In the genomic region with DNA sequence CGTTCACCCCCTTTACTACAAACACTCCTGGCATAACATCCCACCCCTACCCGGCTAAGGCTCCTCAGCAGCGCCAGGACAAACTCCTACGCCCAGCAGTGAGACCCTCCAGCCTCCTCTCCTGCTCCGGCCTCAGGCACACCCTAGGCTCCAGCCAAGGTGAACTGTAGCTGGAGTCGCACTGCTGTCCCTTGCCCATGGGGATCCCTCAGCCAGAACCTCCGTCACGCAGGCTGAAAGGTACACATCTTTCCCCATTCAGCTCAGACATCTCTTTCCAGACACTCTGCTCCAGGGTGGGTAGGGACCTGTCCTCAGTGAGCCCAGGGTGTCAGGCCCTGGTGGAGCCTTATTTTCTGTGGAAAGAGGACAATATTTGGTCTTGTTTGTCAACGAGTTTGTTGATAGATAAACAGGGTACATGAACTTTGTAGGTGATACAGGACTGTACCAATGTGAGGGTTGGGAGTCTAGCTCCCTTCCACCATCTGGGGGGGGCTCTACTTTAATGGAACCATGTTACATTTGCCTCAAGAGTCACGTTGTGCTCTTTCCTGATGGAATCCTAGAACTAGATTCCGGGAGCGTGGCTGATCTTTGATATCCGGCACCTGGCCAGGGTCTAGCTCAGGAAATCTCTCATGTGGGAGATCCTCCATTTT, we compare ENCODE assay signal across 21 cellular contexts. TPM values are rescaled to one million over a fixed set of nuclear protein-coding genes. Genes with fewer than 3 reads are reported as not detected.
DNase-seq lines count a peak whose midpoint lies in the region; ATAC-seq and TF ChIP-seq lines count a peak whose summit lies in the region.
"Had no signal": no experiment of that assay in that cellular context is flagged by ENCODE, and none has a peak within 500 bp of the region (broad histone marks: within the 10 kb centered on the region; RNA-seq: fewer than 3 reads in every experiment).

No MANE protein-coding gene starts in this region.

- H3K4me1 ChIP-seq in hepatocyte (ENCODE audit: insufficient read depth), result peaks cover 55% of the 10 kb centered on the region
- H3K4me1 ChIP-seq in testis, result peaks cover 5% of the 10 kb centered on the region
- H3K4me1 ChIP-seq in GM23248 (ENCODE audit: insufficient read depth), result 0 out of 2 replicates have a peak, but pooled peaks cover 4% of the 10 kb centered on the region

- CTCF ChIA-PET in activated CD8-positive, alpha-beta T cell treated with anti-CD3 and anti-CD28 coated beads for 36 hours (lab: Charles Lee), result interaction anchor here (1.2 to 1.3 kb wide), 2 partner anchors 27 to 281 kb away, joined by 4 to 5 read pairs; no protein-coding TSS in a partner anchor

- intact Hi-C loops in activated CD8-positive, alpha-beta T cell treated with anti-CD3 and anti-CD28 coated beads for 36 hours (cut with micrococcal nuclease), result no loop called here
- intact Hi-C loops in testis (cut with DNase I; ENCODE audit: low total_unique reads), result no loop called here

- H3F3A ChIP-seq in GM23248 (ENCODE audit: insufficient read depth), result no peaks in the 10 kb centered on the region

- H3K27ac Mint-ChIP-seq in activated CD8-positive, alpha-beta T cell treated with anti-CD3 and anti-CD28 coated beads for 36 hours, result peak overlapping the region; percentile 40
- H3K27ac Mint-ChIP-seq in stimulated activated effector memory CD8-positive, alpha-beta T cell treated with anti-CD3 and anti-CD28 coated beads, Interleukin-12 subunit alpha, Interleukin-12 subunit beta, amount 100 ng/mL, for 72 hours, result peak overlapping the region; percentile 60

- no peaks in the 10 kb centered on the region for H3K79me2 ChIP-seq in hepatocyte
- H3K79me2 ChIP-seq in GM23248 (ENCODE audit: insufficient read depth), result no peaks in the 10 kb centered on the region

- H3K9me3 Mint-ChIP-seq in activated CD8-positive, alpha-beta T cell treated with anti-CD3 and anti-CD28 coated beads for 36 hours, result no peaks in the 10 kb centered on the region
- H3K9me3 Mint-ChIP-seq in stimulated activated effector memory CD8-positive, alpha-beta T cell treated with anti-CD3 and anti-CD28 coated beads, Interleukin-12 subunit alpha, Interleukin-12 subunit beta, amount 100 ng/mL, for 72 hours, result no peaks in the 10 kb centered on the region

- no peak for TF ChIP-seq POLR2A in testis (IDR thresholded peaks at IDR 0.05)

- H3K4me3 Mint-ChIP-seq in activated CD8-positive, alpha-beta T cell treated with anti-CD3 and anti-CD28 coated beads for 36 hours, result no peak overlapping the region
- no peak overlapping the region for H3K4me3 Mint-ChIP-seq in stimulated activated effector memory CD8-positive, alpha-beta T cell treated with anti-CD3 and anti-CD28 coated beads, Interleukin-12 subunit alpha, Interleukin-12 subunit beta, amount 100 ng/mL, for 72 hours

- in situ Hi-C loops in GM23248 (cut with MboI), result no loop called here

- no peaks in the 10 kb centered on the region for H4K20me1 ChIP-seq in hepatocyte (ENCODE audit: insufficient read depth, poor library complexity, severe bottlenecking)
- H4K20me1 ChIP-seq in GM23248 (ENCODE audit: insufficient read depth), result no peaks in the 10 kb centered on the region

- peaks cover 47% of the 10 kb centered on the region for H3K4me1 Mint-ChIP-seq in activated CD8-positive, alpha-beta T cell treated with anti-CD3 and anti-CD28 coated beads for 36 hours (ENCODE audit: low read depth)
- peaks cover 69% of the 10 kb centered on the region for H3K4me1 Mint-ChIP-seq in stimulated activated effector memory CD8-positive, alpha-beta T cell treated with anti-CD3 and anti-CD28 coated beads, Interleukin-12 subunit alpha, Interleukin-12 subunit beta, amount 100 ng/mL, for 72 hours

- 67% methylated on average over 13 of the region's 13 CpGs for WGBS in hepatocyte (ENCODE audit: low lambda C conversion rate, missing lambda C conversion rate)
- 82 to 85% methylated on average over 12 to 13 of the region's 13 CpGs for WGBS in testis, 2 donors
- WGBS in GM23248 (ENCODE audit: low coverage in 1 of 2, low lambda C conversion rate in 2 of 2, missing lambda C conversion rate in 2 of 2), 2 experiments, result 84% methylated on average over 13 of the region's 13 CpGs

- H3K27me3 Mint-ChIP-seq in activated CD8-positive, alpha-beta T cell treated with anti-CD3 and anti-CD28 coated beads for 36 hours, result no peaks in the 10 kb centered on the region

- H3K9me3 ChIP-seq in hepatocyte (ENCODE audit: low read depth) (no peaks in the 10 kb centered on the region), testis (no peaks in the 10 kb centered on the region), GM23248 (ENCODE audit: low read depth) (no peaks in the 10 kb centered on the region)
- H3K9me3 ChIP-seq: ovary, stomach, upper lobe of left lung had no signal

- peak overlapping the region; percentile 44 for H3K4me2 ChIP-seq in hepatocyte
- H3K4me2 ChIP-seq in GM23248 (ENCODE audit: unreplicated experiment), result no peak overlapping the region

- H3K36me3 Mint-ChIP-seq in activated CD8-positive, alpha-beta T cell treated with anti-CD3 and anti-CD28 coated beads for 36 hours (ENCODE audit: low read depth), result no peaks in the 10 kb centered on the region
- H3K36me3 Mint-ChIP-seq in stimulated activated effector memory CD8-positive, alpha-beta T cell treated with anti-CD3 and anti-CD28 coated beads, Interleukin-12 subunit alpha, Interleukin-12 subunit beta, amount 100 ng/mL, for 72 hours, result peaks cover 4% of the 10 kb centered on the region

- H2AFZ ChIP-seq in hepatocyte (no peak overlapping the region), GM23248 (no peak overlapping the region)

- POLR2A ChIA-PET in activated CD8-positive, alpha-beta T cell treated with anti-CD3 and anti-CD28 coated beads for 36 hours (lab: Charles Lee), result interaction anchor here (0.7 to 1.4 kb wide), 5 partner anchors 12 to 49 kb away, joined by 3 read pairs; no protein-coding TSS in a partner anchor

- ATAC-seq in activated CD8-positive, alpha-beta T cell treated with anti-CD3 and anti-CD28 coated beads for 36 hours, result no peak
- ATAC-seq in stimulated activated effector memory CD8-positive, alpha-beta T cell treated with anti-CD3 and anti-CD28 coated beads, Interleukin-12 subunit alpha, Interleukin-12 subunit beta, amount 100 ng/mL, for 72 hours, result no peak
- ATAC-seq in GM21619 (IDR thresholded peaks at IDR 0.05; ENCODE audit: unreplicated experiment), result no peak

- no peak overlapping the region for H3K9ac ChIP-seq in GM23248

- H3K36me3 ChIP-seq in hepatocyte (replicated peaks; ENCODE audit: insufficient read depth, low read depth), result no peaks in the 10 kb centered on the region
- no peaks in the 10 kb centered on the region for H3K36me3 ChIP-seq in testis (ENCODE audit: low read depth, missing control alignments)
- no peaks in the 10 kb centered on the region for H3K36me3 ChIP-seq in GM23248 (ENCODE audit: low read depth)
- H3K36me3 ChIP-seq: ovary, stomach, upper lobe of left lung had no signal

- H3K27ac ChIP-seq in hepatocyte (peak overlapping the region; percentile 87), testis (no peak overlapping the region), GM23248 (no peak overlapping the region)
- H3K27ac ChIP-seq: ovary, stomach, upper lobe of left lung, VCaP had no signal

- H3K9me2 ChIP-seq in hepatocyte (replicated peaks; ENCODE audit: insufficient read depth), result no peaks in the 10 kb centered on the region
- H3K9me2 ChIP-seq in GM23248 (ENCODE audit: insufficient read depth), result no peaks in the 10 kb centered on the region

- no peak for TF ChIP-seq CTCF in activated CD8-positive, alpha-beta T cell treated with anti-CD3 and anti-CD28 coated beads for 36 hours (IDR thresholded peaks at IDR 0.05)
- TF ChIP-seq CTCF in hepatocyte (IDR thresholded peaks at IDR 0.05; ENCODE audit: poor library complexity), result no peak
- no peak for TF ChIP-seq CTCF in testis (IDR thresholded peaks at IDR 0.05)

- DNase-seq in activated effector memory CD4-positive, alpha-beta T cell treated with anti-CD3 and anti-CD28 coated beads, Interleukin-2, amount 50 U/mL, for 16 hours, result peak; percentile 28
- DNase-seq in activated effector memory CD4-positive, alpha-beta T cell treated with Interleukin-2 at 50 U/mL for 16 hours, result no peak
- no peak for DNase-seq in activated CD8-positive, alpha-beta T cell treated with anti-CD3 and anti-CD28 coated beads for 36 hours
- DNase-seq in hepatocyte (ENCODE audit: low spot score) (no peak), testis (no peak), GM23248 (no peak)
- DNase-seq in stimulated activated effector memory CD8-positive, alpha-beta T cell treated with anti-CD3 and anti-CD28 coated beads, Interleukin-12 subunit alpha, Interleukin-12 subunit beta, amount 100 ng/mL, for 72 hours (ENCODE audit: low spot score in 2 of 2), result no peak
- DNase-seq: activated CD4-positive, alpha-beta T cell treated with anti-CD3 and anti-CD28 coated beads, Interleukin-2, amount 50 U/mL, for 48 hours; caudate nucleus; DMS 273 treated with DMSO at 0.1 percent for 48 hours; effector memory CD4-positive, alpha-beta T cell; GDM1; HCEC 1CT; NCI-H146; NCI-H748 treated with DMSO at 0.1 percent for 48 hours; SHP77 treated with DMSO at 0.1 percent for 48 hours; stomach; upper lobe of left lung had no signal

- H3K4me3 ChIP-seq in hepatocyte, result no peak overlapping the region
- no peak overlapping the region for H3K4me3 ChIP-seq in testis
- no peak overlapping the region for H3K4me3 ChIP-seq in GM23248
- H3K4me3 ChIP-seq: ovary, stomach, upper lobe of left lung had no signal

- H3K27me3 ChIP-seq in hepatocyte (no peaks in the 10 kb centered on the region), testis (no peaks in the 10 kb centered on the region), GM23248 (replicated peaks; ENCODE audit: insufficient read depth) (no peaks in the 10 kb centered on the region)
- H3K27me3 ChIP-seq: ovary, upper lobe of left lung had no signal

RNA-seq across cellular contexts. Expression of a gene that starts 56.5 kb away (rescaled TPM):
- 10 to 100 TPM; 62.6 to 67.8 TPM for total RNA-seq in activated CD8-positive, alpha-beta T cell treated with anti-CD3 and anti-CD28 coated beads for 36 hours
- 27.1 and 47.2 TPM in 2 replicates for total RNA-seq in hepatocyte
- 23.8 and 25.8 TPM in 2 replicates for polyA plus RNA-seq in hepatocyte
- total RNA-seq in testis, result 10 to 100 TPM; 91.6 to 99.0 TPM
- 88.8 TPM for polyA plus RNA-seq in testis (ENCODE audit: insufficient read depth, low read depth, low replicate concordance)
- 15.4 and 19.9 TPM in 2 replicates for total RNA-seq in GM23248 (2014; rRNA removed; shearing (Covaris generic))
- polyA plus RNA-seq in GM23248 (2016; fragmentation: Nextera tagmentation; extraction: Ambion mirVana), result 6.2 and 7.1 TPM in 2 replicates
